7 cellular contexts compared by ENCODE assay signal in the genomic region with DNA sequence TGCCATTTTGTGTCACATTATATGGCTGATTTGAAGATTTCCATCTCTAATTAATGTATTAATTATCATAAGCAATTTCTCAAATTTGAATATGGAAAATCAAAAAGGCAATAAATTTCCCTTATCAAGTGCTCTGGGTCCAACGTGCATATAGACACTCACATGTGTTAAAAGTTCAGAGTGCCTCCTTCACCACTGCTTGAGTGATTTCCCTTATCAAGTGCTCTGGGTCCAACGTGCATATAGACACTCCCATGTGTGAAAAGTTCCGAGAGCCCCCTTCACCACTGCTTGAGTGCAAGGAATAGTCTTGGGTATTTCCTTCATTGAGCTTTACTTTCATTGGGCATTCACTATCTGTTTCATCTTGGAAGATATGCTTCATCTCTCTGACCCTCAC.
"Had no signal": no experiment of that assay in that cellular context is flagged by ENCODE, and none has a peak within 500 bp of the region (broad histone marks: within the 10 kb centered on the region; RNA-seq: fewer than 3 reads in every experiment).

No MANE protein-coding gene starts in this region.

- H3K4me1 Mint-ChIP-seq: IgD-negative memory B cell had no signal

- H3K4me3 ChIP-seq: K562 had no signal

- H3K27ac ChIP-seq: HL-60 had no signal

- DNase-seq: IMR-90, KBM-7 had no signal

- FAIRE-seq: HepG2, HTR-8/SVneo, K562 had no signal

- H3K27ac Mint-ChIP-seq: IgD-negative memory B cell had no signal

- H3K4me3 Mint-ChIP-seq: IgD-negative memory B cell had no signal

- H3K27me3 Mint-ChIP-seq: IgD-negative memory B cell had no signal
